18 cellular contexts compared by ENCODE assay signal in the genomic region with DNA sequence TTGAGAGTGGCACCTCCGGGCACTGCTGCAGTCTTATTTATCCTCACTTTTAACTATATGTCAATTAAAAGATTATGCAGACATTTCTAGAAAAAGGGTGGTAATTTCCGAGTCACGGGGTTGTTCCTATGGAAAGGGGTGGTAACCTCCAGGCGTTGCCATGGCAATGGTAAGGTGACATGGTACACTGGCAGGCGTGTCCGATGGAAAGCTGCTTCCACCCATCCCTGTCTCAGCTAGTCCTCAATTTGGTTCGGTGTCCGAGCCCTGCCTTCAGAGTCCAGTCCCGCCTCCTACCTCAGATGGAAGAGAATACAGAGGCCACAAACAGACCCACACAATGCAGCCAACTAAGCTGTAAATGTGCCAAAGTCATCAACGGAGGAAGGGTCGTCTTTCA.
DNase-seq lines count a peak whose midpoint lies in the region; ATAC-seq, FAIRE-seq and TF ChIP-seq lines count a peak whose summit lies in the region.
"Had no signal": no experiment of that assay in that cellular context is flagged by ENCODE, and none has a peak within 500 bp of the region (broad histone marks: within the 10 kb centered on the region; RNA-seq: fewer than 3 reads in every experiment).

No MANE protein-coding gene starts in this region.

- no peak overlapping the region for H3K4me3 Mint-ChIP-seq in stimulated activated memory B cell treated with anti-CD40 and anti-IgM and Interleukin-4, amounts not matched to agents 10 μg/mL and 1 μg/mL and 100 μg/mL, for 72 hours
- H3K4me3 Mint-ChIP-seq: activated CD4-positive, alpha-beta memory T cell treated with anti-CD3 and anti-CD28 coated beads, Interleukin-2, amount 10 ng/mL, durations not matched to agents 7 days and 5 days; neural progenitor cell had no signal

- H3K36me3 ChIP-seq in K562 (ENCODE audit: control insufficient read depth, insufficient read depth, low read length) (peaks cover 2% of the 10 kb centered on the region; the same call in 1 of the 3 replicates), brain microvascular endothelial cell (replicated peaks) (peaks cover 28% of the 10 kb centered on the region)
- H3K36me3 ChIP-seq: neural progenitor cell had no signal

- DNase-seq in NCI-H526 (lab: John Stamatoyannopoulos, UW) (peak; percentile 15 to 34), NCI-H526 treated with DMSO at 0.1 percent for 48 hours (lab: John Stamatoyannopoulos, UW) (no peak), NCI-H69 (lab: John Stamatoyannopoulos, UW) (peak; percentile 74), K562 (ENCODE audit: extremely low read depth in 1 of 4, low spot score in 3 of 4) (no peak), brain microvascular endothelial cell (no peak)
- DNase-seq: activated CD4-positive, alpha-beta memory T cell treated with anti-CD3 and anti-CD28 coated beads, Interleukin-2, amount 10 ng/mL, durations not matched to agents 7 days and 5 days; activated gamma-delta T cell treated with Interleukin-2 at 50 U/mL for 16 hours; caudate nucleus; foreskin fibroblast; GM23248; lower lobe of right lung; SHP77; stimulated activated CD4-positive, alpha-beta T cell treated with anti-CD3 and anti-CD28 coated beads, Interleukin-4, amount 100 ng/mL, for 1 hour had no signal

- no peak overlapping the region for H2AFZ ChIP-seq in K562 (ENCODE audit: low read depth, low read length)
- H2AFZ ChIP-seq: GM23248, neural progenitor cell had no signal

- H3K4me3 ChIP-seq in K562 = no peak overlapping the region
- H3K4me3 ChIP-seq in brain microvascular endothelial cell (ENCODE audit: low read depth, low read length) = no peak overlapping the region
- H3K4me3 ChIP-seq: GM23248, lower lobe of right lung, neural progenitor cell had no signal

- peak overlapping the region; percentile 88 for H3K27ac Mint-ChIP-seq in stimulated activated memory B cell treated with anti-CD40 and anti-IgM and Interleukin-4, amounts not matched to agents 10 μg/mL and 1 μg/mL and 100 μg/mL, for 72 hours
- H3K27ac Mint-ChIP-seq: activated CD4-positive, alpha-beta memory T cell treated with anti-CD3 and anti-CD28 coated beads, Interleukin-2, amount 10 ng/mL, durations not matched to agents 7 days and 5 days had no signal

- CTCF ChIA-PET in K562 (lab: Yijun Ruan, JAX; ENCODE audit: low intra/inter-chr PET ratio) = no interaction called here

- TF ChIP-seq CTCF in K562 (IDR thresholded peaks at IDR 0.05 in 2 of 3, conservative IDR thresholded peaks at IDR 0.05 in 1 of 3; ENCODE audit: insufficient read depth in 2 of 3, low read depth in 1 of 3, low read length in 3 of 3) (no peak), brain microvascular endothelial cell (IDR thresholded peaks at IDR 0.05; ENCODE audit: low read depth, low read length, missing control alignments) (no peak)

- TF ChIP-seq RAD21 in K562 (CRISPR knock-in tag; conservative IDR thresholded peaks at IDR 0.05 in 1 of 2, IDR thresholded peaks at IDR 0.05 in 1 of 2) = no peak

- H3K27me3 ChIP-seq in K562 (ENCODE audit: control insufficient read depth in 2 of 2, insufficient read depth in 2 of 2, low read length in 2 of 2) (no peaks in the 10 kb centered on the region), brain microvascular endothelial cell (replicated peaks) (no peaks in the 10 kb centered on the region)
- H3K27me3 ChIP-seq: neural progenitor cell had no signal

- intact Hi-C loops in K562 (cut with micrococcal nuclease) = no loop called here

- no peak overlapping the region for H3K27ac ChIP-seq in K562 (ENCODE audit: extremely low read depth, low read depth, low read length)
- no peak overlapping the region for H3K27ac ChIP-seq in brain microvascular endothelial cell
- H3K27ac ChIP-seq: GM23248, lower lobe of right lung, neural progenitor cell had no signal

- WGBS in K562 (ENCODE audit: insufficient coverage, low coverage, missing lambda C conversion rate) = 94% methylated on average over 6 of the region's 11 CpGs

- H3K9me1 ChIP-seq in K562 (ENCODE audit: control insufficient read depth, insufficient read depth, low read length) = no peaks in the 10 kb centered on the region

- TF ChIP-seq EP300 in K562 (IDR thresholded peaks at IDR 0.05; ENCODE audit: low read length) = no peak

- H3K79me2 ChIP-seq in K562 (ENCODE audit: control insufficient read depth, insufficient read depth, low read length) = peaks cover 15% of the 10 kb centered on the region; the same call in 2 of the 3 replicates

- no peak for FAIRE-seq in K562 (lab: Jason Lieb, UNC)

- in situ Hi-C loops in K562 (cut with MboI) (no loop called here), brain microvascular endothelial cell (cut with HindIII; ENCODE audit: low pct_ligation_motif_present, low sequenced_read_pairs) (no loop called here)

- H3K9me3 ChIP-seq in K562 (replicated peaks; ENCODE audit: control insufficient read depth, insufficient read depth, low read depth, low read length) = 0 out of 2 replicates have a peak, but pooled peaks cover 1% of the 10 kb centered on the region
- H3K9me3 ChIP-seq: lower lobe of right lung had no signal

- no peak for TF ChIP-seq POLR2A in K562 (conservative IDR thresholded peaks at IDR 0.05)

- H3K9me3 Mint-ChIP-seq in stimulated activated memory B cell treated with anti-CD40 and anti-IgM and Interleukin-4, amounts not matched to agents 10 μg/mL and 1 μg/mL and 100 μg/mL, for 72 hours = peaks cover 2% of the 10 kb centered on the region
- H3K9me3 Mint-ChIP-seq: activated CD4-positive, alpha-beta memory T cell treated with anti-CD3 and anti-CD28 coated beads, Interleukin-2, amount 10 ng/mL, durations not matched to agents 7 days and 5 days had no signal

- H3K9ac ChIP-seq in K562 (ENCODE audit: insufficient read depth in 1 of 2, low read depth in 2 of 2, low read length in 2 of 2) = no peak overlapping the region
- H3K9ac ChIP-seq: GM23248, neural progenitor cell had no signal

- no peaks in the 10 kb centered on the region for H4K20me1 ChIP-seq in K562 (replicated peaks; ENCODE audit: control insufficient read depth, insufficient read depth, low read length)

- no peak overlapping the region for H3K4me2 ChIP-seq in K562 (ENCODE audit: insufficient read depth, low read length)
- H3K4me2 ChIP-seq: neural progenitor cell had no signal

- ATAC-seq in K562 (no peak), GM18858 (IDR thresholded peaks at IDR 0.05; ENCODE audit: unreplicated experiment) (no peak), GM18873 (IDR thresholded peaks at IDR 0.05; ENCODE audit: low FRiP score, unreplicated experiment) (no peak)
- no peak for ATAC-seq in stimulated activated memory B cell treated with anti-CD40 and anti-IgM and Interleukin-4, amounts not matched to agents 10 μg/mL and 1 μg/mL and 100 μg/mL, for 72 hours
- ATAC-seq: lower lobe of right lung, right cardiac atrium had no signal

- peaks cover 81% of the 10 kb centered on the region for H3K4me1 Mint-ChIP-seq in stimulated activated memory B cell treated with anti-CD40 and anti-IgM and Interleukin-4, amounts not matched to agents 10 μg/mL and 1 μg/mL and 100 μg/mL, for 72 hours

- peaks cover 3 to 23% of the 10 kb centered on the region in 2 experiments; a peak in 3 of 5 replicates for H3K4me1 ChIP-seq in K562 (replicated peaks in 1 of 2; ENCODE audit: control insufficient read depth in 2 of 2, insufficient read depth in 2 of 2, low read length in 2 of 2)
- H3K4me1 ChIP-seq: lower lobe of right lung had no signal

- BruUV-seq in K562 (replicated peaks; lab: Mats Ljungman, UMichigan) = no TSS peak

- peaks cover 39% of the 10 kb centered on the region for H3K36me3 Mint-ChIP-seq in stimulated activated memory B cell treated with anti-CD40 and anti-IgM and Interleukin-4, amounts not matched to agents 10 μg/mL and 1 μg/mL and 100 μg/mL, for 72 hours

- no peaks in the 10 kb centered on the region for H3K27me3 Mint-ChIP-seq in stimulated activated memory B cell treated with anti-CD40 and anti-IgM and Interleukin-4, amounts not matched to agents 10 μg/mL and 1 μg/mL and 100 μg/mL, for 72 hours
- H3K27me3 Mint-ChIP-seq: activated CD4-positive, alpha-beta memory T cell treated with anti-CD3 and anti-CD28 coated beads, Interleukin-2, amount 10 ng/mL, durations not matched to agents 7 days and 5 days had no signal

- POLR2A ChIA-PET in K562 (lab: Yijun Ruan, JAX) = no interaction called here

TF ChIP-seq in K562, 482 proteins besides CTCF, POLR2A, EP300 and RAD21:
- TF ChIP-seq RFX1 (IDR thresholded peaks at IDR 0.05) (peak; percentile 68), ZNF384 (IDR thresholded peaks at IDR 0.05; ENCODE audit: low read depth, low read length) (no peak)

Comparison
In these comparisons a context has a peak if more than half of its experiments do, and no peak if none do; other contexts are left out.
1. DNase-seq: peak in NCI-H526 (2 of 2) and NCI-H69 (single experiment); none in NCI-H526 treated with DMSO at 0.1 percent for 48 hours (single experiment), K562 (0 of 4) and brain microvascular endothelial cell (single experiment).